In the genomic region with DNA sequence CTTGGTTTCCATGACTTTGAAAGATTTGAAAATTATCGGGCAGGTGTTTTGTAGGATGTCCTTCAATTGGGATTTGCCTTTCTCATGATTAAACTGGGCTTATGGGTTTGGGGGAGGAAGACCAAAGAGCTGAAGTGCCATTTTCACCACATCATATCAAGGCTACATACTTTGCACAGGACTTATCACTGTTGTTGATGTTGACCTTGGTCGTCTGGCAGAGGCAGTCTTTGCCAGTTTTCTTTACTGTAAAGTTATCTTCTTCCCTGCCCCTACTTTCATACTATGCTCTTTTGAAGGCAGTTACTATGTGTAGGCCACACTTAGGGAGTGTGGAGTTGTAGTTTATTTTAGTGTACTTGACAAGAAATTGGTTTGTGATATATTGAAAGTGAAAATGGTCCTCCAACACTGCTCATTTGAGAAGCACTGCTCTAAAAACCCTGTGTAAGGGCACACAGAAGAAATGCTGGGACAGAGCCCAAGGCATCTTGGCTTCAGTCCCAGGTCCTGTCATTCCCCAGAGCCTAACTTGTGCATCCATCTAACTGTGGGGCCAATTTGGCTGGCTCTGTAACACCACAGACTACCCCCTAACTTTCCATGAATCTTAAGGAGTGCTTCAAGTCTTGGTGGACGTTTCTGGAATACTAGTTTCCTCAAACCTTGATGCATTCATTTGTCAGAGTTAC, we compare ENCODE assay signal across 13 cellular contexts.
DNase-seq lines count a peak whose midpoint lies in the region; ATAC-seq and TF ChIP-seq lines count a peak whose summit lies in the region.
"Had no signal": no experiment of that assay in that cellular context is flagged by ENCODE, and none has a peak within 500 bp of the region (broad histone marks: within the 10 kb centered on the region; RNA-seq: fewer than 3 reads in every experiment).

No MANE protein-coding gene starts in this region.

- H3K4me3 ChIP-seq in MG63: no peak overlapping the region
- no peak overlapping the region for H3K4me3 ChIP-seq in body of pancreas
- H3K4me3 ChIP-seq in left ventricle myocardium inferior: no peak overlapping the region

- H3K27ac ChIP-seq in body of pancreas: no peak overlapping the region
- H3K27ac ChIP-seq in left ventricle myocardium inferior (replicated peaks): peak overlapping the region; percentile 70

- DNase-seq in MG63 (peak; percentile 47), body of pancreas (peak in 3 of 4 donors; percentile 17 to 47 (median 42)), left ventricle myocardium inferior (peak; percentile 59), sciatic nerve (ENCODE audit: low spot score) (no peak), HK-2 (ENCODE audit: unreplicated experiment) (no peak)
- DNase-seq: activated T-cell treated with anti-CD3 and anti-CD28 coated beads for 4 hours; CD8-positive, alpha-beta T cell; erythroblast; SIG-M5; WERI-Rb-1 had no signal

- H3K9me3 ChIP-seq in MG63: no peaks in the 10 kb centered on the region; the same call in 1 of the 2 replicates
- H3K9me3 ChIP-seq in body of pancreas: no peaks in the 10 kb centered on the region
- no peaks in the 10 kb centered on the region for H3K9me3 ChIP-seq in left ventricle myocardium inferior (replicated peaks)

- intact Hi-C loops in body of pancreas (cut with DNase I) (no loop called here), left ventricle myocardium inferior (cut with micrococcal nuclease) (no loop called here), sciatic nerve (cut with DNase I) (no loop called here)

- TF ChIP-seq CTCF in body of pancreas (IDR thresholded peaks at IDR 0.05): no peak
- TF ChIP-seq CTCF in left ventricle myocardium inferior (IDR thresholded peaks at IDR 0.05; ENCODE audit: borderline replicate concordance): no peak

- WGBS in body of pancreas, 2 donors: 36 to 38% methylated on average over 3 of the region's 3 CpGs

- ATAC-seq in body of pancreas (no peak), sciatic nerve (peak; percentile 72), HG03025 (IDR thresholded peaks at IDR 0.05; ENCODE audit: low FRiP score, unreplicated experiment) (no peak), GM21825 (IDR thresholded peaks at IDR 0.05; ENCODE audit: unreplicated experiment) (no peak), HG03442 (IDR thresholded peaks at IDR 0.05; ENCODE audit: unreplicated experiment) (no peak)
- ATAC-seq: CD8-positive, alpha-beta T cell had no signal

- H3K4me1 ChIP-seq in body of pancreas (no peaks in the 10 kb centered on the region), left ventricle myocardium inferior (peaks cover 41% of the 10 kb centered on the region)

- no peak for TF ChIP-seq POLR2A in body of pancreas (IDR thresholded peaks at IDR 0.05)

- H3K27me3 ChIP-seq in MG63 (no peaks in the 10 kb centered on the region), body of pancreas (no peaks in the 10 kb centered on the region), left ventricle myocardium inferior (ENCODE audit: low read depth) (no peaks in the 10 kb centered on the region)

- H3K36me3 ChIP-seq in MG63 (no peaks in the 10 kb centered on the region), body of pancreas (replicated peaks in 1 of 2; ENCODE audit: insufficient read depth in 1 of 2, low read depth in 2 of 2) (no peaks in the 10 kb centered on the region), left ventricle myocardium inferior (no peaks in the 10 kb centered on the region)
- H3K36me3 ChIP-seq: WERI-Rb-1 had no signal

Comparison
In these comparisons a context has a peak if more than half of its experiments do, and no peak if none do; other contexts are left out.
1. DNase-seq: peak in MG63 (single experiment), body of pancreas (3 of 4) and left ventricle myocardium inferior (single experiment); none in sciatic nerve (single experiment) and HK-2 (single experiment).